21 cellular contexts compared by ENCODE assay signal in the genomic region with DNA sequence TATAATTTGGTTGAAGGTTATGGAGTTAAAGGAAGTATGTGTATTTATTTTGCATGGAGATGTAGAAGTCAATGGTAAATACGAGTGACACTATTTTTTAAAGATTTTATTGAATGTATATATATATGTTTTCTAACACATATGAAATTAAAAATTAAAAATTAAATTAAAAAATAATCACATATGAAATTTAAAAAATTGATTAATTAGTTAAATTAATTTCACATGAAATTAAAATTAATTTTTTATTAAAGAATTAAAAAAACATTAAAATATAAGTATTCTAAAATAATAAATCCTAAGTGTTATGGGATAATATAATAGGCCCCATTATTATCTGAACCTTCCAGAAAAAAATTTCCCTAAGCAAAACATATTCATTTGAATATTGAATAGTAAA.
DNase-seq lines count a peak whose midpoint lies in the region; ATAC-seq, FAIRE-seq and TF ChIP-seq lines count a peak whose summit lies in the region.
"Had no signal": no experiment of that assay in that cellular context is flagged by ENCODE, and none has a peak within 500 bp of the region (broad histone marks: within the 10 kb centered on the region; RNA-seq: fewer than 3 reads in every experiment).

No MANE protein-coding gene starts in this region.

- no peaks in the 10 kb centered on the region for H3K27me3 Mint-ChIP-seq in WTC11 (ENCODE audit: low read depth)
- no peaks in the 10 kb centered on the region for H3K27me3 Mint-ChIP-seq in activated naive CD8-positive, alpha-beta T cell treated with anti-CD3 and anti-CD28 coated beads, Interleukin-2, amount 50 U/mL, for 24 hours
- no peaks in the 10 kb centered on the region for H3K27me3 Mint-ChIP-seq in activated T-helper 1 cell treated with anti-CD3 and anti-CD28 coated beads, Interleukin-12 subunit alpha, Interleukin-12 subunit beta, Interleukin-2, Interleukin-4 antibody, amounts not matched to agents 30 ng/mL and 10 ng/mL and 1 ng/mL, durations not matched to agents 14 hours and 24 hours and 36 hours (ENCODE audit: insufficient read depth)
- H3K27me3 Mint-ChIP-seq: CD4-positive, CD25-positive, alpha-beta regulatory T cell; CD8-positive, alpha-beta memory T cell had no signal

- ATAC-seq in WTC11 (no peak), HG02884 (IDR thresholded peaks at IDR 0.05; ENCODE audit: unreplicated experiment) (no peak)
- no peak for ATAC-seq in activated naive CD8-positive, alpha-beta T cell treated with anti-CD3 and anti-CD28 coated beads, Interleukin-2, amount 50 U/mL, for 24 hours

- no peaks in the 10 kb centered on the region for H3K9me3 Mint-ChIP-seq in WTC11
- H3K9me3 Mint-ChIP-seq in activated naive CD8-positive, alpha-beta T cell treated with anti-CD3 and anti-CD28 coated beads, Interleukin-2, amount 50 U/mL, for 24 hours = peaks cover 5% of the 10 kb centered on the region
- H3K9me3 Mint-ChIP-seq in activated T-helper 1 cell treated with anti-CD3 and anti-CD28 coated beads, Interleukin-12 subunit alpha, Interleukin-12 subunit beta, Interleukin-2, Interleukin-4 antibody, amounts not matched to agents 30 ng/mL and 10 ng/mL and 1 ng/mL, durations not matched to agents 14 hours and 24 hours and 36 hours = no peaks in the 10 kb centered on the region

- no peak overlapping the region for H3K4me3 Mint-ChIP-seq in WTC11
- no peak overlapping the region for H3K4me3 Mint-ChIP-seq in activated naive CD8-positive, alpha-beta T cell treated with anti-CD3 and anti-CD28 coated beads, Interleukin-2, amount 50 U/mL, for 24 hours
- H3K4me3 Mint-ChIP-seq in activated T-helper 1 cell treated with anti-CD3 and anti-CD28 coated beads, Interleukin-12 subunit alpha, Interleukin-12 subunit beta, Interleukin-2, Interleukin-4 antibody, amounts not matched to agents 30 ng/mL and 10 ng/mL and 1 ng/mL, durations not matched to agents 14 hours and 24 hours and 36 hours = no peak overlapping the region
- H3K4me3 Mint-ChIP-seq: CD8-positive, alpha-beta memory T cell had no signal

- FAIRE-seq in G401.6 (lab: Jason Lieb, UNC) (peak; percentile 88), islet of Langerhans (lab: Jason Lieb, UNC) (peak; percentile 72)
- FAIRE-seq: GM12891, GM19239, HTR-8/SVneo had no signal

- no peaks in the 10 kb centered on the region for H3K4me1 Mint-ChIP-seq in WTC11
- H3K4me1 Mint-ChIP-seq in activated naive CD8-positive, alpha-beta T cell treated with anti-CD3 and anti-CD28 coated beads, Interleukin-2, amount 50 U/mL, for 24 hours = no peaks in the 10 kb centered on the region
- H3K4me1 Mint-ChIP-seq in activated T-helper 1 cell treated with anti-CD3 and anti-CD28 coated beads, Interleukin-12 subunit alpha, Interleukin-12 subunit beta, Interleukin-2, Interleukin-4 antibody, amounts not matched to agents 30 ng/mL and 10 ng/mL and 1 ng/mL, durations not matched to agents 14 hours and 24 hours and 36 hours (ENCODE audit: low read depth) = no peaks in the 10 kb centered on the region
- H3K4me1 Mint-ChIP-seq: CD4-positive, CD25-positive, alpha-beta regulatory T cell; CD8-positive, alpha-beta memory T cell had no signal

- intact Hi-C loops in activated T-helper 1 cell treated with anti-CD3 and anti-CD28 coated beads, Interleukin-12 subunit alpha, Interleukin-12 subunit beta, Interleukin-2, Interleukin-4 antibody, amounts not matched to agents 30 ng/mL and 10 ng/mL and 1 ng/mL, durations not matched to agents 14 hours and 24 hours and 36 hours (cut with micrococcal nuclease) = no loop called here

- H3K36me3 Mint-ChIP-seq in WTC11 = no peaks in the 10 kb centered on the region
- no peaks in the 10 kb centered on the region for H3K36me3 Mint-ChIP-seq in activated naive CD8-positive, alpha-beta T cell treated with anti-CD3 and anti-CD28 coated beads, Interleukin-2, amount 50 U/mL, for 24 hours (ENCODE audit: low read depth)
- no peaks in the 10 kb centered on the region for H3K36me3 Mint-ChIP-seq in activated T-helper 1 cell treated with anti-CD3 and anti-CD28 coated beads, Interleukin-12 subunit alpha, Interleukin-12 subunit beta, Interleukin-2, Interleukin-4 antibody, amounts not matched to agents 30 ng/mL and 10 ng/mL and 1 ng/mL, durations not matched to agents 14 hours and 24 hours and 36 hours (ENCODE audit: low read depth)
- H3K36me3 Mint-ChIP-seq: CD4-positive, CD25-positive, alpha-beta regulatory T cell; CD8-positive, alpha-beta memory T cell had no signal

- H3K27ac Mint-ChIP-seq in WTC11 = no peak overlapping the region
- H3K27ac Mint-ChIP-seq in activated naive CD8-positive, alpha-beta T cell treated with anti-CD3 and anti-CD28 coated beads, Interleukin-2, amount 50 U/mL, for 24 hours = no peak overlapping the region
- H3K27ac Mint-ChIP-seq in activated T-helper 1 cell treated with anti-CD3 and anti-CD28 coated beads, Interleukin-12 subunit alpha, Interleukin-12 subunit beta, Interleukin-2, Interleukin-4 antibody, amounts not matched to agents 30 ng/mL and 10 ng/mL and 1 ng/mL, durations not matched to agents 14 hours and 24 hours and 36 hours = no peak overlapping the region
- H3K27ac Mint-ChIP-seq: CD4-positive, CD25-positive, alpha-beta regulatory T cell; CD8-positive, alpha-beta memory T cell had no signal

- CTCF ChIA-PET in WTC11 (lab: Charles Lee) = no interaction called here

- no peak for TF ChIP-seq CTCF in WTC11 (IDR thresholded peaks at IDR 0.05)

- POLR2A ChIA-PET in WTC11 (lab: Charles Lee) = no interaction called here

- DNase-seq in WTC11 (ENCODE audit: low spot score) = no peak
- no peak for DNase-seq in activated naive CD8-positive, alpha-beta T cell treated with anti-CD3 and anti-CD28 coated beads, Interleukin-2, amount 50 U/mL, for 24 hours
- DNase-seq in activated T-helper 1 cell treated with anti-CD3 and anti-CD28 coated beads, Interleukin-12 subunit alpha, Interleukin-12 subunit beta, Interleukin-2, Interleukin-4 antibody, amounts not matched to agents 30 ng/mL and 10 ng/mL and 1 ng/mL, durations not matched to agents 14 hours and 24 hours and 36 hours (ENCODE audit: low spot score) = no peak
- DNase-seq: ACHN; BE2C; C1 segment of cervical spinal cord; CD4-positive, CD25-positive, alpha-beta regulatory T cell; CD8-positive, alpha-beta memory T cell; COR-L47; DMS 273 treated with DMSO at 0.1 percent for 48 hours; DMS53; DND-41; EL; GM23248; IMR-90 had no signal

TF ChIP-seq in WTC11, 78 proteins besides CTCF, POLR2A, EP300 and RAD21:
- no peak for TF ChIP-seq ATF1 (CRISPR knock-in tag; IDR thresholded peaks at IDR 0.05)
- peak; percentile 94 for TF ChIP-seq HMGA2 (CRISPR knock-in tag; IDR thresholded peaks at IDR 0.05)
- no peak for TF ChIP-seq TP53 (CRISPR knock-in tag; IDR thresholded peaks at IDR 0.05)
